18 cellular contexts compared by ENCODE assay signal in the genomic region with DNA sequence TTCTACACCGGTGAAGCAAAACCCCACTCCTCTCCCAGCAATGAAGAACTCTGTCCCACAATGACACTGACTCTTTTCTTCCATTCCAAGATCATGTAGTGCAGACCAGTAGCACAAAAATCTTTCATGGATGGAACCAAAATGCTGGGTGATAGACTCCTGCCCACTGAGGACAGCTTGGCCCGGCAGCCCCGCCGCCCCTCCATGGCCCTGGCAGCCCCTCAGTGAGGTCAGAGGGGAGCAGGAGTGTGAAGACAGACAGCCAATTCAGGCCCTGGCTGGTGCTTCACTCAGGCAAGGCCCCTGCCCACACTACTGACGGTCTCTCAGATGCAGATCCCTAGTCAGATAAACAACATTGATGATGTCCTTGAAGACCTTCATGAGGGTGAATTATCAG.
"Had no signal": no experiment of that assay in that cellular context is flagged by ENCODE, and none has a peak within 500 bp of the region (broad histone marks: within the 10 kb centered on the region; RNA-seq: fewer than 3 reads in every experiment).

No MANE protein-coding gene starts in this region.

- H3K9me3 ChIP-seq: esophagus squamous epithelium, gastroesophageal sphincter, left lung, psoas muscle, stomach, thoracic aorta, transverse colon had no signal

- H3K27ac ChIP-seq: esophagus squamous epithelium, gastroesophageal sphincter, left lung, psoas muscle, stomach, thoracic aorta, transverse colon had no signal

- H3K4me3 Mint-ChIP-seq: naive B cell, nephron had no signal

- H3K27ac Mint-ChIP-seq: nephron had no signal

- H3K27me3 Mint-ChIP-seq: naive B cell had no signal

- H3K4me3 ChIP-seq: esophagus squamous epithelium, gastroesophageal sphincter, left lung, lung, psoas muscle, stomach, thoracic aorta, transverse colon had no signal

- ATAC-seq: gastroesophageal sphincter, left lung, psoas muscle, sciatic nerve had no signal

- H3K4me1 ChIP-seq: esophagus squamous epithelium, gastroesophageal sphincter, left lung, psoas muscle, stomach, transverse colon had no signal

- H3K4me1 Mint-ChIP-seq: naive B cell, nephron had no signal

- DNase-seq: effector memory CD4-positive, alpha-beta T cell; esophagus squamous epithelium; glutamatergic neuron; left lung; mesendoderm; naive B cell; psoas muscle; retina; stimulated activated naive CD4-positive, alpha-beta T cell; stomach; substantia nigra; transverse colon had no signal

- H3K36me3 ChIP-seq: esophagus squamous epithelium, gastroesophageal sphincter, left lung, stomach, thoracic aorta, transverse colon had no signal

- H3K36me3 Mint-ChIP-seq: naive B cell had no signal

- H3K27me3 ChIP-seq: esophagus squamous epithelium, left lung, stomach, transverse colon had no signal

- H3K9me3 Mint-ChIP-seq: nephron had no signal

- FAIRE-seq: endometrium had no signal
